15 cellular contexts compared by ENCODE assay signal in genomic region chr1:181425566-181425965, GRCh38. TPM values are rescaled to one million over a fixed set of nuclear protein-coding genes. Genes with fewer than 3 reads are reported as not detected.
DNase-seq lines count a peak whose midpoint lies in the region; ATAC-seq, FAIRE-seq and TF ChIP-seq lines count a peak whose summit lies in the region.
"Had no signal": no experiment of that assay in that cellular context is flagged by ENCODE, and none has a peak within 500 bp of the region (broad histone marks: within the 10 kb centered on the region; RNA-seq: fewer than 3 reads in every experiment).

No MANE protein-coding gene starts in this region.

- no peak for TF ChIP-seq POLR2A in GM12878 (IDR thresholded peaks at IDR 0.05; ENCODE audit: low read depth, low read length)

- H4K20me1 ChIP-seq in GM12878 (ENCODE audit: control insufficient read depth, insufficient read depth): no peaks in the 10 kb centered on the region

- H3K9ac ChIP-seq in GM12878 (ENCODE audit: control insufficient read depth, insufficient read depth, low read length): no peak overlapping the region

- RAD21 ChIA-PET in GM12878 (lab: Charles Lee; ENCODE audit: unreplicated experiment): interaction anchor here (0.7 to 2.1 kb wide), 25 partner anchors 8 to 629 kb away, joined by 3 to 33 read pairs (median 4); partner anchors contain the start of gene CACNA1E

- CTCF ChIA-PET in GM12878 (lab: Yijun Ruan, JAX) (interaction anchor here (0.5 to 2.5 kb wide), 46 partner anchors 10 to 683 kb away, joined by 3 to 91 read pairs (median 4); partner anchors contain the start of gene CACNA1E), A673 (lab: Charles Lee) (interaction anchor here (0.6 to 1.7 kb wide), 6 partner anchors 77 to 910 kb away, joined by 3 to 28 read pairs (median 4); no protein-coding TSS in a partner anchor)

- DNase-seq in SIG-M5 treated with dmso at 0.1 percent for 504 hours (lab: John Stamatoyannopoulos, UW; ENCODE audit: unreplicated experiment) (peak; percentile 72), SIG-M5 (lab: John Stamatoyannopoulos, UW) (no peak), NOMO-1 treated with dmso at 0.1 percent for 144 hours (lab: John Stamatoyannopoulos, UW; ENCODE audit: unreplicated experiment) (peak; percentile 69), GM12878 (ENCODE audit: low read depth, low spot score) (no peak), A673 (ENCODE audit: low spot score) (no peak), NCI-H2196 (lab: John Stamatoyannopoulos, UW; ENCODE audit: unreplicated experiment) (no peak), activated gamma-delta T cell (lab: John Stamatoyannopoulos, UW) (no peak)

- H3K36me3 ChIP-seq in GM12878 (ENCODE audit: control insufficient read depth in 2 of 2, insufficient read depth in 2 of 2, low read length in 1 of 2): no peaks in the 10 kb centered on the region
- no peaks in the 10 kb centered on the region for H3K36me3 ChIP-seq in A673 (ENCODE audit: insufficient read depth, low read length, poor library complexity, severe bottlenecking)
- H3K36me3 ChIP-seq: MG63 had no signal

- POLR2A ChIA-PET in GM12878 (lab: Charles Lee): interaction anchor here (1.0 kb wide), 1 partner anchor 9 kb away, joined by 3 read pairs; no protein-coding TSS in a partner anchor
- POLR2A ChIA-PET in A673 (lab: Charles Lee; ENCODE audit: low non-redundant PET): no interaction called here

- H3K79me2 ChIP-seq in GM12878 (ENCODE audit: control insufficient read depth, insufficient read depth, low read length): no peaks in the 10 kb centered on the region

- no peak overlapping the region for H2AFZ ChIP-seq in GM12878 (ENCODE audit: control insufficient read depth, low read depth, low read length)

- H3K4me1 ChIP-seq in GM12878 (ENCODE audit: control insufficient read depth, insufficient read depth, low read length) (peaks cover 34% of the 10 kb centered on the region), A673 (ENCODE audit: insufficient read depth, low read length, poor library complexity, severe bottlenecking) (no peaks in the 10 kb centered on the region)

- 24% methylated on average over 8 of the region's 8 CpGs for WGBS in GM12878 (ENCODE audit: insufficient coverage, insufficient replicate concordance, low lambda C conversion rate, missing lambda C conversion rate)

- peaks cover 1% of the 10 kb centered on the region; the same call in 2 of the 3 replicates for H3K9me3 ChIP-seq in GM12878 (replicated peaks; ENCODE audit: control insufficient read depth, insufficient read depth, low read length)
- no peaks in the 10 kb centered on the region for H3K9me3 ChIP-seq in A673 (ENCODE audit: low read depth, low read length, poor library complexity, severe bottlenecking)
- H3K9me3 ChIP-seq: MG63 had no signal

- H3K4me3 ChIP-seq in GM12878: no peak overlapping the region
- no peak overlapping the region for H3K4me3 ChIP-seq in A673 (ENCODE audit: low read depth, low read length, poor library complexity, severe bottlenecking)
- H3K4me3 ChIP-seq: MG63, SK-N-MC had no signal

- TF ChIP-seq RAD21 in GM12878 (IDR thresholded peaks at IDR 0.05; ENCODE audit: insufficient read depth, low read depth, low read length): no peak

- no TSS peak for BruUV-seq in GM12878 (replicated peaks; lab: Mats Ljungman, UMichigan)
- no TSS peak for BruUV-seq in A673 (replicated peaks; lab: Mats Ljungman, UMichigan)

- no peak for ATAC-seq in GM12878
- ATAC-seq in HG02973 (IDR thresholded peaks at IDR 0.05; ENCODE audit: unreplicated experiment): no peak

- SMC1A ChIA-PET in GM12878 (lab: Charles Lee; ENCODE audit: uncharacterized antibody, unreplicated experiment): interaction anchor here (0.6 to 2.4 kb wide), 18 partner anchors 11 to 910 kb away, joined by 3 to 25 read pairs (median 4); partner anchors contain the start of gene CACNA1E

- no peaks in the 10 kb centered on the region; a peak in 2 of 4 replicates for H3K27me3 ChIP-seq in GM12878 (replicated peaks in 1 of 2; ENCODE audit: control insufficient read depth in 2 of 2, insufficient read depth in 2 of 2, low read length in 1 of 2)
- peaks cover 18% of the 10 kb centered on the region for H3K27me3 ChIP-seq in A673 (replicated peaks; ENCODE audit: insufficient read depth, low read depth, low read length, poor library complexity)

- no peak for FAIRE-seq in GM12878 (lab: Jason Lieb, UNC)

- no peak for TF ChIP-seq EP300 in GM12878 (IDR thresholded peaks at IDR 0.05; ENCODE audit: borderline replicate concordance in 1 of 2, control insufficient read depth in 1 of 2, low read depth in 2 of 2, low read length in 2 of 2)

- TF ChIP-seq CTCF in GM12878 (IDR thresholded peaks at IDR 0.05 in 2 of 3, conservative IDR thresholded peaks at IDR 0.05 in 1 of 3; ENCODE audit: control insufficient read depth in 2 of 3, extremely low read depth in 1 of 3, insufficient read depth in 1 of 3, low read depth in 3 of 3, low read length in 3 of 3) (no peak), A673 (conservative IDR thresholded peaks at IDR 0.05; ENCODE audit: low read depth, low read length) (no peak)

- intact Hi-C loops in GM12878 (cut with micrococcal nuclease; ENCODE audit: unreplicated experiment) (loop anchor here (1.0 to 10.0 kb wide), 2 partner anchors 235 to 541 kb away; no protein-coding TSS in a partner anchor), A673 (cut with micrococcal nuclease; ENCODE audit: unreplicated experiment) (loop anchor here (1.0 to 10.0 kb wide), 2 partner anchors 235 to 911 kb away; no protein-coding TSS in a partner anchor)

- H3K27ac ChIP-seq in GM12878 (ENCODE audit: control insufficient read depth, insufficient read depth) (no peak overlapping the region), A673 (ENCODE audit: low read depth, low read length, poor library complexity, severe bottlenecking) (no peak overlapping the region)
- H3K27ac ChIP-seq: 22Rv1, SK-N-MC had no signal

- in situ Hi-C loops in GM12878 (cut with MboI): no loop called here

- H3K4me2 ChIP-seq in GM12878 (ENCODE audit: control insufficient read depth, insufficient read depth): peak overlapping the region; percentile 1; the same call in 1 of the 2 replicates

TF ChIP-seq in GM12878, 131 proteins besides CTCF, POLR2A, EP300 and RAD21:
- TF ChIP-seq NFXL1 (IDR thresholded peaks at IDR 0.05; ENCODE audit: borderline replicate concordance) (no peak), TBL1XR1 (IDR thresholded peaks at IDR 0.05; ENCODE audit: low read depth, low read length) (no peak), EED (IDR thresholded peaks at IDR 0.05; ENCODE audit: low read depth) (0 out of 2 replicates have a peak, but pooled peaks have one; percentile 32), SPI1 (IDR thresholded peaks at IDR 0.05; ENCODE audit: borderline replicate concordance, insufficient read depth, low read depth, low read length) (peak; percentile 91), YBX1 (IDR thresholded peaks at IDR 0.05) (no peak), KDM1A (IDR thresholded peaks at IDR 0.05; ENCODE audit: borderline replicate concordance) (no peak)

RNA-seq across cellular contexts. Expression of gene CACNA1E, which starts 57.8 kb away (rescaled TPM):
- 378 and 432 TPM in 2 replicates for total RNA-seq in GM12878 (2013; cell fraction: nucleolus; rRNA removed)
- total RNA-seq in GM12878 (2014; rRNA removed) (12.9 TPM in 2 replicates), GM12878 (2014; rRNA removed; fragmentation: Illumina TruSeq; extraction: Trizol) (6.4 and 7.4 TPM in 2 replicates), GM12878 (2021) (19.4 and 22.0 TPM in 2 replicates), A673 (2021) (not detected in 2 replicates)
- polyA plus RNA-seq in GM12878 (2011; ENCODE audit: low read depth): 3.4 TPM
- polyA plus RNA-seq in GM12878 (2011; rRNA removed) (13.6 and 20.5 TPM in 2 replicates), GM12878 (2014; fragmentation: Illumina TruSeq; extraction: Trizol) (5.1 and 5.7 TPM in 2 replicates), GM12878 (2014; fragmentation: Nextera tagmentation; extraction: Ambion mirVana) (1 to 10 TPM in 1 of 2 experiments, under 1 TPM in 1; 0.57 to 1.7 TPM), GM12878 (2014; rRNA removed) (10.2 and 10.3 TPM in 2 replicates), GM12878 (2016; fragmentation: Nextera tagmentation; extraction: Ambion mirVana) (1 to 10 TPM; 7.8 to 9.1 TPM)
- polyA plus RNA-seq in GM12878 (2011; cell fraction: cytosol; rRNA removed): 12.0 and 12.8 TPM in 2 replicates
- 112 and 120 TPM in 2 replicates for polyA plus RNA-seq in GM12878 (2011; cell fraction: nucleus; rRNA removed)
- polyA plus RNA-seq in GM12878 (2012): 6.3 and 6.5 TPM in 2 replicates
- polyA minus RNA-seq in GM12878 (2011; rRNA and poly(A)+ RNA removed): 83.5 and 100 TPM in 2 replicates
- polyA minus RNA-seq in GM12878 (2011; cell fraction: cytosol; rRNA and poly(A)+ RNA removed): 12.8 and 16.5 TPM in 2 replicates
- 82.6 and 113 TPM in 2 replicates for polyA minus RNA-seq in GM12878 (2011; cell fraction: nucleus; rRNA and poly(A)+ RNA removed)
- total RNA-seq: LHCN-M2, RPMI7951 had no signal
- polyA plus RNA-seq: AG04450, CD14-positive monocyte had no signal

Comparison
In these comparisons a context has a peak if more than half of its experiments do, and no peak if none do; other contexts are left out.
1. DNase-seq: peak in SIG-M5 treated with dmso at 0.1 percent for 504 hours (single experiment) and NOMO-1 treated with dmso at 0.1 percent for 144 hours (single experiment); none in SIG-M5 (single experiment), GM12878 (single experiment), A673 (single experiment), NCI-H2196 (single experiment) and activated gamma-delta T cell (single experiment).